In genomic region chr15:86915811-86916331, GRCh38 we compare ENCODE assay signal across 9 cellular contexts.
DNase-seq lines count a peak whose midpoint lies in the region; ATAC-seq and TF ChIP-seq lines count a peak whose summit lies in the region.
"Had no signal": no experiment of that assay in that cellular context is flagged by ENCODE, and none has a peak within 500 bp of the region (broad histone marks: within the 10 kb centered on the region; RNA-seq: fewer than 3 reads in every experiment).

No MANE protein-coding gene starts in this region.

- no peak for TF ChIP-seq EP300 in esophagus muscularis mucosa (IDR thresholded peaks at IDR 0.05)

- H3K9ac ChIP-seq in neural progenitor cell: no peak overlapping the region

- no peaks in the 10 kb centered on the region for H3K36me3 Mint-ChIP-seq in neural progenitor cell
- no peaks in the 10 kb centered on the region for H3K36me3 Mint-ChIP-seq in natural killer cell treated with Interleukin-12 subunit alpha and Interleukin-12 subunit beta and Interleukin-15 and Interleukin-18, amount 100 ng/mL, for 72 hours

- H3K4me1 ChIP-seq in Panc1 (ENCODE audit: control insufficient read depth, insufficient read depth, low read length) (no peaks in the 10 kb centered on the region), esophagus muscularis mucosa (peaks cover 3 to 22% (median 15%) of the 10 kb centered on the region in 4 donors), neural progenitor cell (peaks cover 12% of the 10 kb centered on the region)

- no peaks in the 10 kb centered on the region for H3K79me2 ChIP-seq in neural progenitor cell (ENCODE audit: low read depth)

- no TSS peak for BruUV-seq in Panc1 (replicated peaks; lab: Mats Ljungman, UMichigan)

- H2AFZ ChIP-seq in neural progenitor cell (replicated peaks): peak overlapping the region; percentile 54

- TF ChIP-seq CTCF in AG04450 (IDR thresholded peaks at IDR 0.05; ENCODE audit: low read depth, low read length): peak; percentile 55
- peak; percentile 22 for TF ChIP-seq CTCF in HFF-Myc (IDR thresholded peaks at IDR 0.05; ENCODE audit: low read depth, low read length, missing control alignments)
- TF ChIP-seq CTCF in Panc1 (IDR thresholded peaks at IDR 0.05): peak; percentile 69
- peak; percentile 43 to 62 (median 57) for TF ChIP-seq CTCF in esophagus muscularis mucosa (IDR thresholded peaks at IDR 0.05)
- TF ChIP-seq CTCF in neural progenitor cell (IDR thresholded peaks at IDR 0.05): peak; percentile 74

- peak; percentile 7 for DNase-seq in AG04450 (ENCODE audit: low read depth, low spot score)
- peak; percentile 1 for DNase-seq in HFF-Myc (ENCODE audit: extremely low read depth, low read depth)
- DNase-seq in Panc1 (ENCODE audit: low read depth, low spot score): no peak
- peak; percentile 83 for DNase-seq in esophagus muscularis mucosa (ENCODE audit: extremely low spot score)
- DNase-seq in neural progenitor cell (ENCODE audit: low spot score): peak; percentile 72
- DNase-seq in NCI-H2081 (lab: John Stamatoyannopoulos, UW): no peak
- DNase-seq in natural killer cell treated with Interleukin-12 subunit alpha and Interleukin-12 subunit beta and Interleukin-15 and Interleukin-18, amount 100 ng/mL, for 72 hours (ENCODE audit: low spot score): no peak

- in situ Hi-C loops in Panc1 (cut with HindIII; ENCODE audit: low pct_unique_long_range_greater_than_20kb, low sequenced_read_pairs): no loop called here

- POLR2A ChIA-PET in AG04450 (lab: Yijun Ruan, JAX) (no interaction called here), Panc1 (lab: Charles Lee) (interaction anchor here (0.7 kb wide), 1 partner anchor 1357 kb away, joined by 4 read pairs; no protein-coding TSS in a partner anchor)

- H3K9me3 ChIP-seq in AG04450 (ENCODE audit: control insufficient read depth, insufficient read depth, low read length): no peaks in the 10 kb centered on the region; the same call in 1 of the 2 replicates
- no peaks in the 10 kb centered on the region for H3K9me3 ChIP-seq in Panc1 (ENCODE audit: control insufficient read depth, insufficient read depth, low read depth, low read length)
- H3K9me3 ChIP-seq in esophagus muscularis mucosa: no peaks in the 10 kb centered on the region
- no peaks in the 10 kb centered on the region for H3K9me3 ChIP-seq in neural progenitor cell (ENCODE audit: low read depth)

- H3K4me3 ChIP-seq in AG04450 (ENCODE audit: low read depth, low read length) (no peak overlapping the region), HFF-Myc (replicated peaks; ENCODE audit: low read depth, low read length) (no peak overlapping the region), Panc1 (ENCODE audit: low read depth in 2 of 2, low read length in 2 of 2) (no peak overlapping the region), esophagus muscularis mucosa (no peak overlapping the region), neural progenitor cell (no peak overlapping the region)

- intact Hi-C loops in Panc1 (cut with micrococcal nuclease; ENCODE audit: unreplicated experiment): loop anchor here (10.0 kb wide), 3 partner anchors 291 to 1539 kb away; no protein-coding TSS in a partner anchor
- intact Hi-C loops in esophagus muscularis mucosa (cut with DNase I): loop anchor here (5.0 kb wide), 1 partner anchor 1331 kb away; no protein-coding TSS in a partner anchor

- no peak overlapping the region for H3K27ac Mint-ChIP-seq in neural progenitor cell
- H3K27ac Mint-ChIP-seq in natural killer cell treated with Interleukin-12 subunit alpha and Interleukin-12 subunit beta and Interleukin-15 and Interleukin-18, amount 100 ng/mL, for 72 hours: no peak overlapping the region

- H3K36me3 ChIP-seq in Panc1 (ENCODE audit: control insufficient read depth, insufficient read depth, low read length) (no peaks in the 10 kb centered on the region), esophagus muscularis mucosa (no peaks in the 10 kb centered on the region), neural progenitor cell (no peaks in the 10 kb centered on the region)

- ATAC-seq in Panc1 (peak; percentile 71; the same call in 1 of the 2 replicates), HG03139 (IDR thresholded peaks at IDR 0.05; ENCODE audit: unreplicated experiment) (no peak)
- no peak for ATAC-seq in natural killer cell treated with Interleukin-12 subunit alpha and Interleukin-12 subunit beta and Interleukin-15 and Interleukin-18, amount 100 ng/mL, for 72 hours

- 31% methylated on average over 11 of the region's 12 CpGs for WGBS in esophagus muscularis mucosa

- TF ChIP-seq POLR2A in esophagus muscularis mucosa (IDR thresholded peaks at IDR 0.05; ENCODE audit: low read depth): no peak

- H4K20me1 ChIP-seq in neural progenitor cell (ENCODE audit: low read depth): no peaks in the 10 kb centered on the region

- peaks cover 8% of the 10 kb centered on the region for H3F3A ChIP-seq in neural progenitor cell (ENCODE audit: low read depth)

- no peaks in the 10 kb centered on the region for H3K27me3 ChIP-seq in AG04450 (ENCODE audit: control insufficient read depth, insufficient read depth, low read length)
- peaks cover 9% of the 10 kb centered on the region for H3K27me3 ChIP-seq in Panc1 (ENCODE audit: control insufficient read depth, insufficient read depth, low read length)
- H3K27me3 ChIP-seq in esophagus muscularis mucosa: no peaks in the 10 kb centered on the region
- no peaks in the 10 kb centered on the region for H3K27me3 ChIP-seq in neural progenitor cell

- no peaks in the 10 kb centered on the region for H3K27me3 Mint-ChIP-seq in neural progenitor cell (ENCODE audit: insufficient read depth, low read depth)
- peaks cover 2 to 6% of the 10 kb centered on the region in 2 donors for H3K27me3 Mint-ChIP-seq in natural killer cell treated with Interleukin-12 subunit alpha and Interleukin-12 subunit beta and Interleukin-15 and Interleukin-18, amount 100 ng/mL, for 72 hours

- H3K27ac ChIP-seq in AG04450 (ENCODE audit: low read depth, low read length) (no peak overlapping the region), Panc1 (ENCODE audit: low read length) (no peak overlapping the region), esophagus muscularis mucosa (replicated peaks in 1 of 4) (no peak overlapping the region), neural progenitor cell (no peak overlapping the region)

- peaks cover 2% of the 10 kb centered on the region for H3K4me1 Mint-ChIP-seq in neural progenitor cell
- H3K4me1 Mint-ChIP-seq in natural killer cell treated with Interleukin-12 subunit alpha and Interleukin-12 subunit beta and Interleukin-15 and Interleukin-18, amount 100 ng/mL, for 72 hours (ENCODE audit: low read depth in 2 of 2): no peaks in the 10 kb centered on the region
- H3K4me1 Mint-ChIP-seq: central memory CD8-positive, alpha-beta T cell had no signal

- no peak overlapping the region for H3K4me3 Mint-ChIP-seq in neural progenitor cell
- H3K4me3 Mint-ChIP-seq in natural killer cell treated with Interleukin-12 subunit alpha and Interleukin-12 subunit beta and Interleukin-15 and Interleukin-18, amount 100 ng/mL, for 72 hours: no peak overlapping the region
- H3K4me3 Mint-ChIP-seq: central memory CD8-positive, alpha-beta T cell had no signal

- no peak overlapping the region for H3K4me2 ChIP-seq in neural progenitor cell

- H3K9me3 Mint-ChIP-seq in neural progenitor cell: peaks cover 4% of the 10 kb centered on the region
- no peaks in the 10 kb centered on the region for H3K9me3 Mint-ChIP-seq in natural killer cell treated with Interleukin-12 subunit alpha and Interleukin-12 subunit beta and Interleukin-15 and Interleukin-18, amount 100 ng/mL, for 72 hours
- H3K9me3 Mint-ChIP-seq: central memory CD8-positive, alpha-beta T cell had no signal

- CTCF ChIA-PET in AG04450 (lab: Charles Lee): interaction anchor here (1.0 to 2.5 kb wide), 5 partner anchors 562 to 1359 kb away, joined by 3 to 11 read pairs (median 3); no protein-coding TSS in a partner anchor
- CTCF ChIA-PET in Panc1 (lab: Charles Lee): no interaction called here

Comparison
In these comparisons a context has a peak if more than half of its experiments do, and no peak if none do; other contexts are left out.
1. DNase-seq: peak in AG04450 (single experiment), HFF-Myc (single experiment), esophagus muscularis mucosa (single experiment) and neural progenitor cell (single experiment); none in Panc1 (single experiment), NCI-H2081 (0 of 2) and natural killer cell treated with Interleukin-12 subunit alpha and Interleukin-12 subunit beta and Interleukin-15 and Interleukin-18, amount 100 ng/mL, for 72 hours (single experiment).
2. CTCF ChIP-seq: peak in every context shown above with its lines; median percentile 74 in neural progenitor cell; 69 in Panc1; 57 in esophagus muscularis mucosa; 55 in AG04450; 22 in HFF-Myc.